Comparison of ENCODE assay signal across 9 cellular contexts in genomic region chr20:6829510-6830116, GRCh38.
A peak's percentile ranks its signal among the peaks of the same experiment; 100 is the strongest.
DNase-seq lines count a peak whose midpoint lies in the region; ATAC-seq and TF ChIP-seq lines count a peak whose summit lies in the region.
"Had no signal": no experiment of that assay in that cellular context is flagged by ENCODE, and none has a peak within 500 bp of the region (broad histone marks: within the 10 kb centered on the region; RNA-seq: fewer than 3 reads in every experiment).

No MANE protein-coding gene starts in this region.

- H3K4me3 ChIP-seq in H7 (ENCODE audit: insufficient read depth, low read depth, low read length) (no peak overlapping the region), RWPE2 (ENCODE audit: severe bottlenecking) (no peak overlapping the region), fibroblast of the aortic adventitia (ENCODE audit: low read depth, low read length) (no peak overlapping the region), HAP-1 (no peak overlapping the region)
- H3K4me3 ChIP-seq: upper lobe of right lung had no signal

- H3K36me3 ChIP-seq in H7 (replicated peaks; ENCODE audit: control insufficient read depth, insufficient read depth, low read length) (no peaks in the 10 kb centered on the region; the same call in 1 of the 2 replicates), RWPE2 (ENCODE audit: low read depth) (no peaks in the 10 kb centered on the region), HAP-1 (replicated peaks) (no peaks in the 10 kb centered on the region)
- H3K36me3 ChIP-seq: upper lobe of right lung had no signal

- H3K4me1 ChIP-seq in RWPE2 (ENCODE audit: insufficient read depth, poor library complexity, severe bottlenecking) (no peaks in the 10 kb centered on the region), HAP-1 (no peaks in the 10 kb centered on the region)
- H3K4me1 ChIP-seq: upper lobe of right lung had no signal

- H3K27me3 ChIP-seq in H7 (ENCODE audit: control insufficient read depth, insufficient read depth, low read length) (no peaks in the 10 kb centered on the region), RWPE2 (ENCODE audit: insufficient read depth, poor library complexity, severe bottlenecking) (no peaks in the 10 kb centered on the region), HAP-1 (ENCODE audit: low read depth) (no peaks in the 10 kb centered on the region)
- H3K27me3 ChIP-seq: upper lobe of right lung had no signal

- no peaks in the 10 kb centered on the region for H3K9me3 ChIP-seq in RWPE2 (ENCODE audit: severe bottlenecking)
- no peaks in the 10 kb centered on the region for H3K9me3 ChIP-seq in HAP-1
- H3K9me3 ChIP-seq: upper lobe of right lung had no signal

- peak; percentile 18 for DNase-seq in COLO668 (lab: John Stamatoyannopoulos, UW; ENCODE audit: unreplicated experiment)
- peak; percentile 4 for DNase-seq in H7
- DNase-seq in RWPE2 (ENCODE audit: low spot score), result no peak
- DNase-seq in fibroblast of the aortic adventitia (ENCODE audit: low read depth), result peak; percentile 10
- DNase-seq in HAP-1 (ENCODE audit: low spot score in 2 of 2), result no peak
- DNase-seq in activated CD8-positive, alpha-beta memory T cell treated with anti-CD3 and anti-CD28 coated beads, Interleukin-2, amount 50 U/mL, for 4 hours, result no peak
- DNase-seq: DMS79, upper lobe of right lung had no signal

- in situ Hi-C loops in HAP-1 (cut with MboI; ENCODE audit: low sequenced_read_pairs), result no loop called here

- no peak overlapping the region for H3K27ac ChIP-seq in RWPE2 (ENCODE audit: poor library complexity, severe bottlenecking)
- H3K27ac ChIP-seq: upper lobe of right lung had no signal

- ATAC-seq in RWPE2 (ENCODE audit: low read depth) (peak; percentile 44; the same call in 2 of the 3 replicates), HG02840 (IDR thresholded peaks at IDR 0.05; ENCODE audit: low FRiP score, unreplicated experiment) (no peak)

- no peak for TF ChIP-seq CTCF in RWPE2 (IDR thresholded peaks at IDR 0.05; ENCODE audit: poor library complexity, severe bottlenecking)
- peak; percentile 39 for TF ChIP-seq CTCF in fibroblast of the aortic adventitia (IDR thresholded peaks at IDR 0.05; ENCODE audit: insufficient read depth, low read length)

Comparison
In these comparisons a context has a peak if more than half of its experiments do, and no peak if none do; other contexts are left out.
1. DNase-seq: peak in COLO668 (single experiment), H7 (single experiment) and fibroblast of the aortic adventitia (single experiment); none in RWPE2 (single experiment), HAP-1 (0 of 2) and activated CD8-positive, alpha-beta memory T cell treated with anti-CD3 and anti-CD28 coated beads, Interleukin-2, amount 50 U/mL, for 4 hours (single experiment).